18 cellular contexts compared by ENCODE assay signal in genomic region chr17:57068222-57068658, GRCh38. TPM values are rescaled to one million over a fixed set of nuclear protein-coding genes. Genes with fewer than 3 reads are reported as not detected.
A peak's percentile ranks its signal among the peaks of the same experiment; 100 is the strongest.
DNase-seq lines count a peak whose midpoint lies in the region; ATAC-seq and TF ChIP-seq lines count a peak whose summit lies in the region.
"Had no signal": no experiment of that assay in that cellular context is flagged by ENCODE, and none has a peak within 500 bp of the region (broad histone marks: within the 10 kb centered on the region; RNA-seq: fewer than 3 reads in every experiment).

No MANE protein-coding gene starts in this region.

- dilution Hi-C loops in mammary epithelial cell (cut with HindIII; ENCODE audit: low sequenced_read_pairs) = no loop called here

- intact Hi-C loops in mammary epithelial cell (cut with micrococcal nuclease) (no loop called here), transverse colon (cut with DNase I; ENCODE audit: low total_unique reads) (no loop called here)

- no peak for TF ChIP-seq POLR2A in transverse colon (IDR thresholded peaks at IDR 0.05)

- no peaks in the 10 kb centered on the region for H4K20me1 ChIP-seq in mammary epithelial cell (ENCODE audit: insufficient read depth, low read length)

- H3K36me3 ChIP-seq in mammary epithelial cell (ENCODE audit: insufficient read depth, low read length) = no peaks in the 10 kb centered on the region
- H3K36me3 ChIP-seq in transverse colon = no peaks in the 10 kb centered on the region
- H3K36me3 ChIP-seq: esophagus squamous epithelium, SJSA1 had no signal

- BruUV-seq in mammary epithelial cell (replicated peaks; lab: Mats Ljungman, UMichigan) = no TSS peak

- 10% methylated on average over 2 of the region's 4 CpGs for WGBS in mammary epithelial cell (ENCODE audit: low coverage, missing lambda C conversion rate)
- 17 to 37% methylated on average over 1 to 4 of the region's 4 CpGs for WGBS in transverse colon (ENCODE audit: low coverage in 1 of 2), 2 donors

- H3K4me3 ChIP-seq in GM12865 (ENCODE audit: low read depth, low read length) (no peak overlapping the region), mammary epithelial cell (replicated peaks in 1 of 3; ENCODE audit: insufficient read depth in 1 of 3, low read depth in 2 of 3, low read length in 3 of 3) (no peak overlapping the region), transverse colon (no peak overlapping the region)
- H3K4me3 ChIP-seq: esophagus squamous epithelium, psoas muscle, SJSA1 had no signal

- no peaks in the 10 kb centered on the region for H3K79me2 ChIP-seq in mammary epithelial cell (ENCODE audit: insufficient read depth, low read length)

- H3K4me1 Mint-ChIP-seq in nephron = peaks cover 12% of the 10 kb centered on the region
- H3K4me1 Mint-ChIP-seq: stimulated activated memory B cell treated with anti-CD40 and anti-IgM and Interleukin-4, amounts not matched to agents 10 μg/mL and 1 μg/mL and 100 μg/mL, for 72 hours had no signal

- no peaks in the 10 kb centered on the region for H3K27me3 ChIP-seq in mammary epithelial cell (ENCODE audit: insufficient read depth, low read length)
- H3K27me3 ChIP-seq in transverse colon = no peaks in the 10 kb centered on the region
- H3K27me3 ChIP-seq: esophagus squamous epithelium, SJSA1 had no signal

- peaks cover 12% of the 10 kb centered on the region for H3K27me3 Mint-ChIP-seq in nephron (ENCODE audit: low read depth)

- CTCF ChIA-PET in mammary epithelial cell (lab: Charles Lee; ENCODE audit: low non-redundant PET) = interaction anchor here (0.6 kb wide), 1 partner anchor 114 kb away, joined by 4 read pairs; no protein-coding TSS in a partner anchor

- peak overlapping the region in 2 of 3 experiments; percentile 38 to 40 for H3K27ac Mint-ChIP-seq in nephron
- H3K27ac Mint-ChIP-seq: stimulated activated memory B cell treated with anti-CD40 and anti-IgM and Interleukin-4, amounts not matched to agents 10 μg/mL and 1 μg/mL and 100 μg/mL, for 72 hours had no signal

- ATAC-seq in GM18873 (IDR thresholded peaks at IDR 0.05; ENCODE audit: low FRiP score, unreplicated experiment) (no peak), GM18511 (IDR thresholded peaks at IDR 0.05; ENCODE audit: unreplicated experiment) (no peak)
- ATAC-seq: psoas muscle; stimulated activated memory B cell treated with anti-CD40 and anti-IgM and Interleukin-4, amounts not matched to agents 10 μg/mL and 1 μg/mL and 100 μg/mL, for 72 hours had no signal

- no peaks in the 10 kb centered on the region for H3K9me3 ChIP-seq in mammary epithelial cell (replicated peaks; ENCODE audit: insufficient read depth, low read length)
- no peaks in the 10 kb centered on the region for H3K9me3 ChIP-seq in transverse colon
- H3K9me3 ChIP-seq: esophagus squamous epithelium, psoas muscle, SJSA1 had no signal

- H3K27ac ChIP-seq in mammary epithelial cell (ENCODE audit: insufficient read depth, low read depth, low read length) (no peak overlapping the region), transverse colon (no peak overlapping the region)
- H3K27ac ChIP-seq: psoas muscle, SJSA1, VCaP had no signal

- TF ChIP-seq EP300 in transverse colon (IDR thresholded peaks at IDR 0.05; ENCODE audit: low read depth) = no peak

- H3K4me3 Mint-ChIP-seq in nephron = no peak overlapping the region
- H3K4me3 Mint-ChIP-seq: stimulated activated memory B cell treated with anti-CD40 and anti-IgM and Interleukin-4, amounts not matched to agents 10 μg/mL and 1 μg/mL and 100 μg/mL, for 72 hours had no signal

- H3K4me1 ChIP-seq in mammary epithelial cell (ENCODE audit: insufficient read depth, low read length) = peaks cover 17% of the 10 kb centered on the region
- peaks cover 0 to 10% (median 7%) of the 10 kb centered on the region in 4 donors for H3K4me1 ChIP-seq in transverse colon
- H3K4me1 ChIP-seq: psoas muscle had no signal

- H3K36me3 Mint-ChIP-seq in nephron (ENCODE audit: low read depth) = no peaks in the 10 kb centered on the region
- H3K36me3 Mint-ChIP-seq: stimulated activated memory B cell treated with anti-CD40 and anti-IgM and Interleukin-4, amounts not matched to agents 10 μg/mL and 1 μg/mL and 100 μg/mL, for 72 hours had no signal

- in situ Hi-C loops in mammary epithelial cell (cut with MboI; ENCODE audit: low sequenced_read_pairs in 2 of 2) (no loop called here), transverse colon (cut with MboI; ENCODE audit: low pct_ligation_motif_present in 1 of 4, low pct_unique_long_range_greater_than_20kb in 1 of 4, low sequenced_read_pairs in 3 of 4) (no loop called here)

- no peak overlapping the region for H3K9ac ChIP-seq in mammary epithelial cell (ENCODE audit: insufficient read depth, low read length)

- H2AFZ ChIP-seq in mammary epithelial cell (ENCODE audit: low read depth, low read length) = peak overlapping the region; percentile 58

- DNase-seq in GM12865 (ENCODE audit: low read depth) = peak; percentile 30
- peak; percentile 33 for DNase-seq in HuH-7 (ENCODE audit: low spot score)
- peak; percentile 53 for DNase-seq in mammary epithelial cell
- DNase-seq in medulla oblongata (ENCODE audit: extremely low spot score) = no peak
- DNase-seq in transverse colon = no peak
- DNase-seq: activated CD8-positive, alpha-beta memory T cell treated with anti-CD3 and anti-CD28 coated beads, Interleukin-2, amount 50 U/mL, for 48 hours; DMS79; esophagus squamous epithelium; GOT3; NCI-H1417 treated with DMSO at 0.1 percent for 48 hours; psoas muscle; stimulated activated CD4-positive, alpha-beta T cell treated with anti-CD3 and anti-CD28 coated beads, Interleukin-4, amount 100 ng/mL, for 1 hour had no signal

- no peaks in the 10 kb centered on the region for H3K9me3 Mint-ChIP-seq in nephron
- H3K9me3 Mint-ChIP-seq: stimulated activated memory B cell treated with anti-CD40 and anti-IgM and Interleukin-4, amounts not matched to agents 10 μg/mL and 1 μg/mL and 100 μg/mL, for 72 hours had no signal

- no peak overlapping the region for H3K4me2 ChIP-seq in mammary epithelial cell (ENCODE audit: insufficient read depth, low read depth, low read length)

- no peak for TF ChIP-seq CTCF in GM12865 (IDR thresholded peaks at IDR 0.05; ENCODE audit: insufficient read depth, low read depth, low read length, missing control alignments)
- no peak for TF ChIP-seq CTCF in mammary epithelial cell (conservative IDR thresholded peaks at IDR 0.05 in 1 of 2, IDR thresholded peaks at IDR 0.05 in 1 of 2; ENCODE audit: extremely low read depth in 1 of 2, insufficient read depth in 1 of 2, low read depth in 1 of 2, low read length in 2 of 2)
- TF ChIP-seq CTCF in nephron (IDR thresholded peaks at IDR 0.05; ENCODE audit: unreplicated experiment in 3 of 3) = no peak
- no peak for TF ChIP-seq CTCF in transverse colon (IDR thresholded peaks at IDR 0.05)

RNA-seq across cellular contexts. Expression of gene AKAP1, which starts 16.8 kb away (rescaled TPM):
- total RNA-seq in mammary epithelial cell (10 to 100 TPM; 31.3 to 33.7 TPM), transverse colon (100 to 1,000 TPM; 137 to 193 (median 171) TPM)
- 43.5 TPM for polyA plus RNA-seq in mammary epithelial cell
- polyA minus RNA-seq in mammary epithelial cell = 157 TPM

Comparison
In these comparisons a context has a peak if more than half of its experiments do, and no peak if none do; other contexts are left out.
1. DNase-seq: peak in GM12865 (single experiment), HuH-7 (single experiment) and mammary epithelial cell (single experiment); none in medulla oblongata (single experiment) and transverse colon (single experiment).